Comparison of ENCODE assay signal across 20 cellular contexts in genomic region chr10:43196981-43197833, GRCh38. TPM values are rescaled to one million over a fixed set of nuclear protein-coding genes. Genes with fewer than 3 reads are reported as not detected.
A peak's percentile ranks its signal among the peaks of the same experiment; 100 is the strongest.
DNase-seq lines count a peak whose midpoint lies in the region; ATAC-seq, FAIRE-seq and TF ChIP-seq lines count a peak whose summit lies in the region.
"Had no signal": no experiment of that assay in that cellular context is flagged by ENCODE, and none has a peak within 500 bp of the region (broad histone marks: within the 10 kb centered on the region; RNA-seq: fewer than 3 reads in every experiment).

No MANE protein-coding gene starts in this region.

- DNase-seq in D341Med (ENCODE audit: low spot score), result peak; percentile 34
- peak; percentile 2 for DNase-seq in GM12891 (ENCODE audit: insufficient read length, low spot score)
- peak; percentile 60 for DNase-seq in coronary artery (ENCODE audit: low spot score)
- DNase-seq in omental fat pad (ENCODE audit: low spot score), result peak; percentile 19
- DNase-seq in effector CD8-positive, alpha-beta T cell (lab: John Stamatoyannopoulos, UW), result no peak
- DNase-seq: activated B cell treated with CpG ODN at 0.5 μM for 24 hours; DMS 273 treated with DMSO at 0.1 percent for 48 hours; HFFc6; NCI-H1048; NCI-H748 treated with DMSO at 0.1 percent for 48 hours; stimulated activated CD4-positive, alpha-beta T cell treated with anti-CD3 and anti-CD28 coated beads, Interleukin-4, amount 100 ng/mL, for 1 hour had no signal

- ATAC-seq in omental fat pad (ENCODE audit: low FRiP score) (no peak), HG03469 (IDR thresholded peaks at IDR 0.05; ENCODE audit: unreplicated experiment) (no peak), HG03460 (IDR thresholded peaks at IDR 0.05; ENCODE audit: unreplicated experiment) (no peak)
- ATAC-seq: heart left ventricle had no signal

- no peak overlapping the region for H3K4me3 ChIP-seq in coronary artery
- H3K4me3 ChIP-seq: BLaER1 treated with 17β-estradiol and CSF1 and Interleukin-3, amounts not matched to agents 10 nM and 100 nM; heart left ventricle; thoracic aorta had no signal

- no peak for TF ChIP-seq POLR2A in GM12891 (IDR thresholded peaks at IDR 0.05; ENCODE audit: low read depth, low read length)

- TF ChIP-seq CTCF in coronary artery (IDR thresholded peaks at IDR 0.05) (no peak), omental fat pad (IDR thresholded peaks at IDR 0.05) (no peak)

- H3K27ac ChIP-seq in coronary artery, result no peak overlapping the region
- H3K27ac ChIP-seq: BLaER1 treated with 17β-estradiol and CSF1 and Interleukin-3, amounts not matched to agents 10 nM and 100 nM; heart left ventricle; RWPE1; thoracic aorta had no signal

- no peak for FAIRE-seq in GM12891 (lab: Jason Lieb, UNC)
- FAIRE-seq: GM18507, GM19239, islet of Langerhans had no signal

TF ChIP-seq in GM12891, 5 proteins besides CTCF, POLR2A, EP300 and RAD21:
- TF ChIP-seq POU2F2 (IDR thresholded peaks at IDR 0.05; ENCODE audit: low read depth, low read length) (no peak), TAF1 (IDR thresholded peaks at IDR 0.05; ENCODE audit: low read depth, low read length) (no peak), POLR2AphosphoS5 (IDR thresholded peaks at IDR 0.05; ENCODE audit: low read depth, low read length) (no peak), SPI1 (IDR thresholded peaks at IDR 0.05; ENCODE audit: low read depth, low read length) (no peak), PAX5 (IDR thresholded peaks at IDR 0.05; ENCODE audit: insufficient read depth, low read length, severe bottlenecking) (no peak)

RNA-seq across cellular contexts. Expression of gene CSGALNACT2, which starts 59.0 kb away (rescaled TPM):
- 4.2 TPM for polyA plus RNA-seq in GM12891 (2012; ENCODE audit: low read depth, missing spikeins)
- total RNA-seq in omental fat pad, result 10 to 100 TPM; 22.0 to 45.8 (median 37.9) TPM
